In genomic region chr6:167177271-167177670, GRCh38 we compare ENCODE assay signal across 5 cellular contexts. TPM values are rescaled to one million over a fixed set of nuclear protein-coding genes. Genes with fewer than 3 reads are reported as not detected.
"Had no signal": no experiment of that assay in that cellular context is flagged by ENCODE, and none has a peak within 500 bp of the region (broad histone marks: within the 10 kb centered on the region; RNA-seq: fewer than 3 reads in every experiment).

No MANE protein-coding gene starts in this region.

RNA-seq across cellular contexts. Expression of gene GPR31, which starts 19.5 kb away (rescaled TPM):
- total RNA-seq: HepG2, HT-29, HT1080, IMR-90, K562 had no signal

RNA-seq across cellular contexts. Expression of gene CCR6, which starts 54.4 kb away (rescaled TPM):
- total RNA-seq: IMR-90, K562 had no signal
